In the genomic region with DNA sequence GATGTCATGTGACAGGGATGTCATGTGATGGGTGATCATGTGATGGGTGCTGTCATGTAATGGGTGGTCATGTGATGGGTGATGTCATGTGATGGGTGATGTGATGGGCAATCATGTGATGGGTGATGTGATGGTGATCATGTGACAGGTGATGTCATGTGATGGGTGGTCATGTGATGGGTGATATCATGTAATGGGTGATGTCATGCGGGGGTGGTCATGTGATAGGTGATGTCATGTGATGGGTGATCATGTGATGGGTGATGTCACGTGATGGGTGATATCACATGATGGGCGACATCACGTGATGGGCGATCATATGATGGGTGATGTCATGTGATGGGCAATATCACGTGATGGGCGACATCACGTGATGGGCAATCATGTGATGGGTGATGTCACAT, we compare ENCODE assay signal across 1 cellular context.
TF ChIP-seq lines count a peak whose summit lies in the region.

No MANE protein-coding gene starts in this region.

TF ChIP-seq in K562, 482 proteins besides CTCF, POLR2A, EP300 and RAD21 (continued from another document and continues in another):
- TF ChIP-seq CTCFL (IDR thresholded peaks at IDR 0.05; ENCODE audit: borderline replicate concordance, insufficient read depth, low read depth, low read length, poor library complexity, severe bottlenecking) = peak; percentile 9
- no peak for TF ChIP-seq CHD2 (IDR thresholded peaks at IDR 0.05; ENCODE audit: low read depth, low read length)
- TF ChIP-seq CREBBP (IDR thresholded peaks at IDR 0.05; ENCODE audit: low read depth, low read length) = no peak
- peak; percentile 64; the same call in 1 of the 2 replicates for TF ChIP-seq ZEB2 (IDR thresholded peaks at IDR 0.05)
- peak; percentile 69 for TF ChIP-seq PHF20 (IDR thresholded peaks at IDR 0.05; ENCODE audit: partially characterized antibody)
- no peak for TF ChIP-seq YY1 (IDR thresholded peaks at IDR 0.05; ENCODE audit: borderline replicate concordance in 1 of 3, control insufficient read depth in 1 of 3, extremely low read depth in 1 of 3, insufficient read depth in 3 of 3, insufficient read length in 1 of 3, insufficient replicate concordance in 2 of 3, low read depth in 1 of 3, low read length in 2 of 3)
- TF ChIP-seq PHF21A (IDR thresholded peaks at IDR 0.05; ENCODE audit: borderline replicate concordance, low read depth) = no peak
- TF ChIP-seq ZBTB43 (CRISPR knock-in tag; IDR thresholded peaks at IDR 0.05) = no peak
- TF ChIP-seq PPARD (CRISPR knock-in tag; IDR thresholded peaks at IDR 0.05) = no peak
- no peak for TF ChIP-seq CHD7 (IDR thresholded peaks at IDR 0.05; ENCODE audit: low read depth, low read length)
- no peak for TF ChIP-seq KLF1 (tag; IDR thresholded peaks at IDR 0.05)
- TF ChIP-seq, protein P1, sequence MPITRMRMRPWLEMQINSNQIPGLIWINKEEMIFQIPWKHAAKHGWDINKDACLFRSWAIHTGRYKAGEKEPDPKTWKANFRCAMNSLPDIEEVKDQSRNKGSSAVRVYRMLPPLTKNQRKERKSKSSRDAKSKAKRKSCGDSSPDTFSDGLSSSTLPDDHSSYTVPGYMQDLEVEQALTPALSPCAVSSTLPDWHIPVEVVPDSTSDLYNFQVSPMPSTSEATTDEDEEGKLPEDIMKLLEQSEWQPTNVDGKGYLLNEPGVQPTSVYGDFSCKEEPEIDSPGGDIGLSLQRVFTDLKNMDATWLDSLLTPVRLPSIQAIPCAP (CRISPR knock-in tag; IDR thresholded peaks at IDR 0.05; ENCODE audit: borderline replicate concordance) = no peak
- TF ChIP-seq ZSCAN29 (IDR thresholded peaks at IDR 0.05) = no peak
- TF ChIP-seq, protein P2, sequence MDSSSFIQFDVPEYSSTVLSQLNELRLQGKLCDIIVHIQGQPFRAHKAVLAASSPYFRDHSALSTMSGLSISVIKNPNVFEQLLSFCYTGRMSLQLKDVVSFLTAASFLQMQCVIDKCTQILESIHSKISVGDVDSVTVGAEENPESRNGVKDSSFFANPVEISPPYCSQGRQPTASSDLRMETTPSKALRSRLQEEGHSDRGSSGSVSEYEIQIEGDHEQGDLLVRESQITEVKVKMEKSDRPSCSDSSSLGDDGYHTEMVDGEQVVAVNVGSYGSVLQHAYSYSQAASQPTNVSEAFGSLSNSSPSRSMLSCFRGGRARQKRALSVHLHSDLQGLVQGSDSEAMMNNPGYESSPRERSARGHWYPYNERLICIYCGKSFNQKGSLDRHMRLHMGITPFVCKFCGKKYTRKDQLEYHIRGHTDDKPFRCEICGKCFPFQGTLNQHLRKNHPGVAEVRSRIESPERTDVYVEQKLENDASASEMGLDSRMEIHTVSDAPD (CRISPR knock-in tag; IDR thresholded peaks at IDR 0.05) = no peak
- TF ChIP-seq ZBTB9 (CRISPR knock-in tag; IDR thresholded peaks at IDR 0.05) = peak; percentile 12; the same call in 1 of the 2 replicates
- peak; percentile 70 for TF ChIP-seq MEF2D (tag; conservative IDR thresholded peaks at IDR 0.05; ENCODE audit: low read depth)
- TF ChIP-seq RUNX1 (IDR thresholded peaks at IDR 0.05; ENCODE audit: low read depth) = no peak
- TF ChIP-seq SMARCE1 (IDR thresholded peaks at IDR 0.05) = peak; percentile 39; the same call in 1 of the 2 replicates
- no peak for TF ChIP-seq RREB1 (CRISPR knock-in tag; IDR thresholded peaks at IDR 0.05)
